In the genomic region with DNA sequence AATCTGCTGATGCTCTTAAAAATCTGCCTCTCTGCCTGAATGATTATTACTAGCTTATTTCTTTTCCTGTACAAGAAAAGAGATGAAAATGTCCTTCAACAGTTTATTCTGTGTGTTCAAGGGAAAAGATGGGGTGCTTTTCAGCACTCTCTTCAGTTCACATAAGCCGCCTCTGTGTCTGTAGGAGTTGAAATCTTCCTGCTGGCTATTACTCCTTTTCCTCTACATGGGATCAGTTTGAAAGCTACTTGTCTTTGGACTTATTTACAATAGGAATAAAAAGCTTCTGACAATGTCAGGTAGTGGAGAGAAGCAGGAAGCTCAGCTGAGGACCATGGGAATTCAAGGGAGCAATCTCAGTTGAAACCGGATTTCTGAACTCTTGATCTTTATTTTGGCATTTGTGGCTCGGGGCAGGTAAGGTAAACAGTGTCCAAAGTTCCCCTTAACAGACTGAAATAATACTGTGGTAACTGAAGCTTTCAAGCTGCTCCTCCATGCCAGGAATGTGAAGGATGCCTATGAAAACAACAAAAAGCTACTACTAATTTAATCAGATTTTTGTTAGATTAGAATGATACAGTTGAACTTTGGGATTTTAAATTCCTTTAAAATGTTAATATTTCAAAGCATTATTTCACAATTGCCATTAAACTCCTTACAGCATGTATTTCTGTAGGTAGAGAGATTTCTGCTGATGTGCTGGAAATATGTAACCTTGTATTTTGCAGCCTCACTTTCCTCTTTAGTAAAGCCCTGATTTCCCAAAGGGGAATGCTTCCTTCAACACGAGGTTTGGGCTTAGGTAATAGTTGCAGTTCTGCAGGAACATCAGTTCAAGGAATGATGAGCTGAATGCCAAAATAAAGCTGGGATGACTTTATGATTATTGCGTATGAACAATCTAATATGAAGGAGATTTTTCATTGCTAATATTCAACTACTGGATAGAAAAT, we compare ENCODE assay signal across 1 cellular context.
TF ChIP-seq lines count a peak whose summit lies in the region.

No MANE protein-coding gene starts in this region.

TF ChIP-seq in HepG2, 621 proteins besides CTCF, POLR2A, EP300 and RAD21 (continued from another document):
- TF ChIP-seq, protein P1, sequence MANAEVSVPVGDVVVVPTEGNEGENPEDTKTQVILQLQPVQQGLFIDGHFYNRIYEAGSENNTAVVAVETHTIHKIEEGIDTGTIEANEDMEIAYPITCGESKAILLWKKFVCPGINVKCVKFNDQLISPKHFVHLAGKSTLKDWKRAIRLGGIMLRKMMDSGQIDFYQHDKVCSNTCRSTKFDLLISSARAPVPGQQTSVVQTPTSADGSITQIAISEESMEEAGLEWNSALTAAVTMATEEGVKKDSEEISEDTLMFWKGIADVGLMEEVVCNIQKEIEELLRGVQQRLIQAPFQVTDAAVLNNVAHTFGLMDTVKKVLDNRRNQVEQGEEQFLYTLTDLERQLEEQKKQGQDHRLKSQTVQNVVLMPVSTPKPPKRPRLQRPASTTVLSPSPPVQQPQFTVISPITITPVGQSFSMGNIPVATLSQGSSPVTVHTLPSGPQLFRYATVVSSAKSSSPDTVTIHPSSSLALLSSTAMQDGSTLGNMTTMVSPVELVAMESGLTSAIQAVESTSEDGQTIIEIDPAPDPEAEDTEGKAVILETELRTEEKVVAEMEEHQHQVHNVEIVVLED (CRISPR knock-in tag; IDR thresholded peaks at IDR 0.05; ENCODE audit: borderline replicate concordance): no peak
- no peak for TF ChIP-seq AKAP8 (CRISPR knock-in tag; IDR thresholded peaks at IDR 0.05)
- TF ChIP-seq SRSF1 (optimal IDR thresholded peaks at IDR 0.05; ENCODE audit: low read depth, low read length): no peak
- TF ChIP-seq NFRKB (IDR thresholded peaks at IDR 0.05): no peak
- peak; percentile 49; the same call in 1 of the 2 replicates for TF ChIP-seq BCL6 (CRISPR knock-in tag; IDR thresholded peaks at IDR 0.05)
- TF ChIP-seq, protein P2, sequence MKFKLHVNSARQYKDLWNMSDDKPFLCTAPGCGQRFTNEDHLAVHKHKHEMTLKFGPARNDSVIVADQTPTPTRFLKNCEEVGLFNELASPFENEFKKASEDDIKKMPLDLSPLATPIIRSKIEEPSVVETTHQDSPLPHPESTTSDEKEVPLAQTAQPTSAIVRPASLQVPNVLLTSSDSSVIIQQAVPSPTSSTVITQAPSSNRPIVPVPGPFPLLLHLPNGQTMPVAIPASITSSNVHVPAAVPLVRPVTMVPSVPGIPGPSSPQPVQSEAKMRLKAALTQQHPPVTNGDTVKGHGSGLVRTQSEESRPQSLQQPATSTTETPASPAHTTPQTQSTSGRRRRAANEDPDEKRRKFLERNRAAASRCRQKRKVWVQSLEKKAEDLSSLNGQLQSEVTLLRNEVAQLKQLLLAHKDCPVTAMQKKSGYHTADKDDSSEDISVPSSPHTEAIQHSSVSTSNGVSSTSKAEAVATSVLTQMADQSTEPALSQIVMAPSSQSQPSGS (CRISPR knock-in tag; IDR thresholded peaks at IDR 0.05): no peak
- TF ChIP-seq GPN1 (CRISPR knock-in tag; IDR thresholded peaks at IDR 0.05; ENCODE audit: borderline replicate concordance): no peak
- TF ChIP-seq SRF (IDR thresholded peaks at IDR 0.05; ENCODE audit: low read depth, low read length): no peak
- 0 out of 2 replicates have a peak, but pooled peaks have one; percentile 28 for TF ChIP-seq MLX (CRISPR knock-in tag; IDR thresholded peaks at IDR 0.05)
- no peak for TF ChIP-seq ZNF20 (CRISPR knock-in tag; IDR thresholded peaks at IDR 0.05)
- no peak for TF ChIP-seq TAF15 (IDR thresholded peaks at IDR 0.05; ENCODE audit: low read depth, low read length, poor library complexity, severe bottlenecking)
- no peak for TF ChIP-seq NFYC (CRISPR knock-in tag; IDR thresholded peaks at IDR 0.05)
- TF ChIP-seq RARA (CRISPR knock-in tag; IDR thresholded peaks at IDR 0.05): peak; percentile 87
- TF ChIP-seq, protein P3, sequence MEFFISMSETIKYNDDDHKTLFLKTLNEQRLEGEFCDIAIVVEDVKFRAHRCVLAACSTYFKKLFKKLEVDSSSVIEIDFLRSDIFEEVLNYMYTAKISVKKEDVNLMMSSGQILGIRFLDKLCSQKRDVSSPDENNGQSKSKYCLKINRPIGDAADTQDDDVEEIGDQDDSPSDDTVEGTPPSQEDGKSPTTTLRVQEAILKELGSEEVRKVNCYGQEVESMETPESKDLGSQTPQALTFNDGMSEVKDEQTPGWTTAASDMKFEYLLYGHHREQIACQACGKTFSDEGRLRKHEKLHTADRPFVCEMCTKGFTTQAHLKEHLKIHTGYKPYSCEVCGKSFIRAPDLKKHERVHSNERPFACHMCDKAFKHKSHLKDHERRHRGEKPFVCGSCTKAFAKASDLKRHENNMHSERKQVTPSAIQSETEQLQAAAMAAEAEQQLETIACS (CRISPR knock-in tag; IDR thresholded peaks at IDR 0.05): no peak
- no peak for TF ChIP-seq GABPA (IDR thresholded peaks at IDR 0.05; ENCODE audit: low read depth, low read length)
- 0 out of 2 replicates have a peak, but pooled peaks have one; percentile 34 for TF ChIP-seq GABPA (CRISPR knock-in tag; IDR thresholded peaks at IDR 0.05; ENCODE audit: low read depth)
- TF ChIP-seq ZNF784 (CRISPR knock-in tag; IDR thresholded peaks at IDR 0.05; ENCODE audit: borderline replicate concordance): no peak
